Comparison of ENCODE assay signal across 28 cellular contexts in genomic region chr2:210210185-210210584, GRCh38. TPM values are rescaled to one million over a fixed set of nuclear protein-coding genes. Genes with fewer than 3 reads are reported as not detected.
"Had no signal": no experiment of that assay in that cellular context is flagged by ENCODE, and none has a peak within 500 bp of the region (broad histone marks: within the 10 kb centered on the region; RNA-seq: fewer than 3 reads in every experiment).

No MANE protein-coding gene starts in this region.

- H3K27me3 ChIP-seq: neural progenitor cell, ovary, thyroid gland, tibial nerve, upper lobe of right lung, uterus had no signal

- H3K36me3 ChIP-seq: neural progenitor cell, ovary, spleen, thyroid gland, upper lobe of right lung, uterus had no signal

- H3K27ac ChIP-seq: neural progenitor cell, ovary, parathyroid adenoma, skin epidermis, spleen, thoracic aorta, thyroid gland, tibial nerve, upper lobe of right lung, uterus had no signal

- H3K4me2 ChIP-seq: neural progenitor cell, smooth muscle cell had no signal

- H3K4me1 ChIP-seq: neural progenitor cell, parathyroid adenoma, spleen, tibial nerve, upper lobe of right lung, uterus had no signal

- DNase-seq: naive thymus-derived CD4-positive, alpha-beta T cell; natural killer cell; occipital lobe; ovary; posterior cingulate gyrus; retina; right cardiac atrium; spleen; stimulated activated CD4-positive, alpha-beta T cell treated with anti-CD3 and anti-CD28 coated beads, Interleukin-12 subunit alpha, Interleukin-12 subunit beta, amount 100 ng/mL, for 4 hours; stimulated activated CD4-positive, alpha-beta T cell treated with anti-CD3 and anti-CD28 coated beads, Interleukin-1b, Interleukin-23, amount 100 ng/mL, for 48 hours; stimulated activated CD4-positive, alpha-beta T cell treated with anti-CD3 and anti-CD28 coated beads, Interleukin-4, amount 100 ng/mL, for 1 hour; stimulated activated CD4-positive, alpha-beta T cell treated with anti-CD3 and anti-CD28 coated beads, Interleukin-4, amount 100 ng/mL, for 4 hours; stimulated activated CD8-positive, alpha-beta memory T cell treated with anti-CD3 and anti-CD28 coated beads, Interleukin-4, amount 100 ng/mL, for 48 hours; stimulated activated naive CD4-positive, alpha-beta T cell; stimulated activated naive CD8-positive, alpha-beta T cell treated with anti-CD3 and anti-CD28 coated beads, Interleukin-15, amount 100 ng/mL, for 72 hours; stimulated activated naive CD8-positive, alpha-beta T cell treated with anti-CD3 and anti-CD28 coated beads, Interleukin-15, Interleukin-2, amounts not matched to agents 100 U/mL and 50 U/mL, for 24 hours; thyroid gland; upper lobe of right lung; uterus had no signal

- H2AFZ ChIP-seq: neural progenitor cell, parathyroid adenoma had no signal

- H3K4me3 ChIP-seq: neural progenitor cell, ovary, skin epidermis, smooth muscle cell, spleen, thoracic aorta, thyroid gland, tibial nerve, upper lobe of right lung, uterus had no signal

- H3K9me3 ChIP-seq: ovary, spleen, thoracic aorta, thyroid gland, tibial nerve, upper lobe of right lung, uterus had no signal

- H3K9ac ChIP-seq: neural progenitor cell, parathyroid adenoma had no signal

RNA-seq across cellular contexts. Expression of gene ACADL, which starts 15.1 kb away (rescaled TPM):
- total RNA-seq: naive thymus-derived CD4-positive, alpha-beta T cell; natural killer cell; osteoblast; pulmonary artery endothelial cell; spleen had no signal
- polyA plus RNA-seq: naive thymus-derived CD4-positive, alpha-beta T cell; neural cell had no signal
